Comparison of ENCODE assay signal across 1 cellular context in the genomic region with DNA sequence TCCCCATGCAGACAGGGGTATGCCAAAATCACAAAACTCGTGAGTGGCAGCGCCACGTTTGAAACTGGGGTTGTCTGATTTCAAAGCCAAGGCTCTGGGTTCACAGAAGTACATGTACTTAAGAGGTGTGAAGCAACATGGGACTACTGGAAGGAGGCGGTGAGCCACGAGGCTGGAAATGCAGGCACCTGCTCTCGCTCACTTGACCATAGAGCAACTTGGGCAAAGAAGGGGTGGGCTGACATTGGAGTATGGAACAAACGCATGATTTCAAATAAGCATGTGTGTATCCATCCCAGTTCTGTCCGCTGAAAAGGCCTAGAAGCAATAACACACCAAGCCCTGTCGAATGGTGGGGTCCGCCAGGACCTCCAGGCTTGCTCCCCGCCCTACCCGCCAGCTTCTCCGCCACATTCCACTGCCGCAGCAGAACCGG.
TF ChIP-seq lines count a peak whose summit lies in the region.

No MANE protein-coding gene starts in this region.

TF ChIP-seq in K562, 482 proteins besides CTCF, POLR2A, EP300 and RAD21 (continued from another document):
- TF ChIP-seq, protein P1, sequence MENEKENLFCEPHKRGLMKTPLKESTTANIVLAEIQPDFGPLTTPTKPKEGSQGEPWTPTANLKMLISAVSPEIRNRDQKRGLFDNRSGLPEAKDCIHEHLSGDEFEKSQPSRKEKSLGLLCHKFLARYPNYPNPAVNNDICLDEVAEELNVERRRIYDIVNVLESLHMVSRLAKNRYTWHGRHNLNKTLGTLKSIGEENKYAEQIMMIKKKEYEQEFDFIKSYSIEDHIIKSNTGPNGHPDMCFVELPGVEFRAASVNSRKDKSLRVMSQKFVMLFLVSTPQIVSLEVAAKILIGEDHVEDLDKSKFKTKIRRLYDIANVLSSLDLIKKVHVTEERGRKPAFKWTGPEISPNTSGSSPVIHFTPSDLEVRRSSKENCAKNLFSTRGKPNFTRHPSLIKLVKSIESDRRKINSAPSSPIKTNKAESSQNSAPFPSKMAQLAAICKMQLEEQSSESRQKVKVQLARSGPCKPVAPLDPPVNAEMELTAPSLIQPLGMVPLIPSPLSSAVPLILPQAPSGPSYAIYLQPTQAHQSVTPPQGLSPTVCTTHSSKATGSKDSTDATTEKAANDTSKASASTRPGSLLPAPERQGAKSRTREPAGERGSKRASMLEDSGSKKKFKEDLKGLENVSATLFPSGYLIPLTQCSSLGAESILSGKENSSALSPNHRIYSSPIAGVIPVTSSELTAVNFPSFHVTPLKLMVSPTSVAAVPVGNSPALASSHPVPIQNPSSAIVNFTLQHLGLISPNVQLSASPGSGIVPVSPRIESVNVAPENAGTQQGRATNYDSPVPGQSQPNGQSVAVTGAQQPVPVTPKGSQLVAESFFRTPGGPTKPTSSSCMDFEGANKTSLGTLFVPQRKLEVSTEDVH (IDR thresholded peaks at IDR 0.05; ENCODE audit: low read depth, partially characterized antibody): no peak
- TF ChIP-seq FOXK1 (CRISPR knock-in tag; IDR thresholded peaks at IDR 0.05; ENCODE audit: borderline replicate concordance): 0 out of 2 replicates have a peak, but pooled peaks have one; percentile 81
- TF ChIP-seq ARNT (IDR thresholded peaks at IDR 0.05): peak in 1 of 2 experiments; percentile 39; a peak in 2 of 4 replicates
- TF ChIP-seq, protein P2, sequence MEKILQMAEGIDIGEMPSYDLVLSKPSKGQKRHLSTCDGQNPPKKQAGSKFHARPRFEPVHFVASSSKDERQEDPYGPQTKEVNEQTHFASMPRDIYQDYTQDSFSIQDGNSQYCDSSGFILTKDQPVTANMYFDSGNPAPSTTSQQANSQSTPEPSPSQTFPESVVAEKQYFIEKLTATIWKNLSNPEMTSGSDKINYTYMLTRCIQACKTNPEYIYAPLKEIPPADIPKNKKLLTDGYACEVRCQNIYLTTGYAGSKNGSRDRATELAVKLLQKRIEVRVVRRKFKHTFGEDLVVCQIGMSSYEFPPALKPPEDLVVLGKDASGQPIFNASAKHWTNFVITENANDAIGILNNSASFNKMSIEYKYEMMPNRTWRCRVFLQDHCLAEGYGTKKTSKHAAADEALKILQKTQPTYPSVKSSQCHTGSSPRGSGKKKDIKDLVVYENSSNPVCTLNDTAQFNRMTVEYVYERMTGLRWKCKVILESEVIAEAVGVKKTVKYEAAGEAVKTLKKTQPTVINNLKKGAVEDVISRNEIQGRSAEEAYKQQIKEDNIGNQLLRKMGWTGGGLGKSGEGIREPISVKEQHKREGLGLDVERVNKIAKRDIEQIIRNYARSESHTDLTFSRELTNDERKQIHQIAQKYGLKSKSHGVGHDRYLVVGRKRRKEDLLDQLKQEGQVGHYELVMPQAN (IDR thresholded peaks at IDR 0.05; ENCODE audit: borderline replicate concordance): peak; percentile 84; the same call in 1 of the 2 replicates
